Comparison of ENCODE assay signal across 14 cellular contexts in the genomic region with DNA sequence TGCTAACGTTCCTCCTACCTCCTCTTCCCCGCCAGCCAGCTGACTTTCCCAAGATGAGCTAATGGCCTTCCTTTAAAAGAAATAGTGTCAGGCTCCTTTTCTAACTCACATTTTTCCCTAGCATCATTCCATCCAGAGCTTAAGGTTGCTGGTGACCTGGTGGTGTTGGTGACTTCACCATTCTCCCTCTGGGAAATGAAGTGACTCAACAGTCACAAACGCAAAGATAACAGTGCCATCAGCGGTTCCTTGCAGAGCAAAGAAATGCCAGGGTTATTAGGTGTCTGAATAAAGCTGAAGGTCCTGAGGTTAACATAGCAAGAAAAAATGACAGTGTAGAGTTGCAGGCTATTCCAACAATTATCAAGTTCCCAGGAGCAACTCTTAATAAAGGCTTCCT.
DNase-seq lines count a peak whose midpoint lies in the region; ATAC-seq and TF ChIP-seq lines count a peak whose summit lies in the region.
"Had no signal": no experiment of that assay in that cellular context is flagged by ENCODE, and none has a peak within 500 bp of the region (broad histone marks: within the 10 kb centered on the region; RNA-seq: fewer than 3 reads in every experiment).

No MANE protein-coding gene starts in this region.

- peak; percentile 84 for DNase-seq in AG04449 (ENCODE audit: low read depth, low spot score)
- peak; percentile 59 for DNase-seq in HK-2 (ENCODE audit: unreplicated experiment)
- DNase-seq in amniotic epithelial cell (ENCODE audit: low read depth) = peak; percentile 75
- DNase-seq in kidney epithelial cell (ENCODE audit: low read depth) = peak; percentile 63
- DNase-seq in heart right ventricle = no peak
- no peak for DNase-seq in SKM-1 (lab: John Stamatoyannopoulos, UW; ENCODE audit: unreplicated experiment)
- no peak for DNase-seq in hypothalamus (lab: John Stamatoyannopoulos, UW)
- no peak for DNase-seq in KBM-7
- DNase-seq: KG1, NCI-H187 treated with DMSO at 0.1 percent for 48 hours, NCI-H748 treated with DMSO at 0.1 percent for 48 hours, occipital lobe, SIG-M5 had no signal

- no peak for TF ChIP-seq CTCF in AG04449 (IDR thresholded peaks at IDR 0.05; ENCODE audit: insufficient read depth, low read length, missing control alignments)
- no peak for TF ChIP-seq CTCF in kidney epithelial cell (IDR thresholded peaks at IDR 0.05; ENCODE audit: insufficient read depth, low read length, poor library complexity, severe bottlenecking)
- TF ChIP-seq CTCF in heart right ventricle (IDR thresholded peaks at IDR 0.05) = no peak

- 68 to 69% methylated on average over 4 of the region's 4 CpGs for WGBS in heart right ventricle, 2 donors

- peaks cover 0 to 13% (median 5%) of the 10 kb centered on the region in 9 donors for H3K4me1 ChIP-seq in heart right ventricle

- H3K27ac ChIP-seq in heart right ventricle = no peak overlapping the region
- H3K27ac ChIP-seq: VCaP had no signal

- H3K4me3 ChIP-seq in AG04449 (ENCODE audit: low read depth, low read length) = no peak overlapping the region
- no peak overlapping the region for H3K4me3 ChIP-seq in kidney epithelial cell (ENCODE audit: low read depth, low read length)
- no peak overlapping the region for H3K4me3 ChIP-seq in heart right ventricle

- POLR2A ChIA-PET in AG04449 (lab: Yijun Ruan, JAX) = interaction anchor here (0.6 to 1.9 kb wide), 6 partner anchors 9 to 206 kb away, joined by 3 to 7 read pairs (median 4); no protein-coding TSS in a partner anchor

- H3K27me3 ChIP-seq in kidney epithelial cell (ENCODE audit: control insufficient read depth, insufficient read depth, low read length) = no peaks in the 10 kb centered on the region
- no peaks in the 10 kb centered on the region for H3K27me3 ChIP-seq in heart right ventricle

- ATAC-seq in heart right ventricle = no peak

- in situ Hi-C loops in KBM-7 (cut with MboI; ENCODE audit: low pct_unique_long_range_greater_than_20kb, low sequenced_read_pairs) = no loop called here

- intact Hi-C loops in heart right ventricle (cut with DNase I) = no loop called here

- no peaks in the 10 kb centered on the region for H3K36me3 ChIP-seq in kidney epithelial cell (ENCODE audit: control insufficient read depth, insufficient read depth, low read length)
- no peaks in the 10 kb centered on the region for H3K36me3 ChIP-seq in heart right ventricle

- CTCF ChIA-PET in AG04449 (lab: Yijun Ruan, JAX) = interaction anchor here (2.1 to 2.3 kb wide), 2 partner anchors 14 to 206 kb away, joined by 4 to 6 read pairs; no protein-coding TSS in a partner anchor

- peaks cover 0 to 3% (median 0%) of the 10 kb centered on the region in 11 donors for H3K9me3 ChIP-seq in heart right ventricle

Comparison
In these comparisons a context has a peak if more than half of its experiments do, and no peak if none do; other contexts are left out.
1. DNase-seq: peak in AG04449 (single experiment), HK-2 (single experiment), amniotic epithelial cell (single experiment) and kidney epithelial cell (single experiment); none in heart right ventricle (0 of 2), SKM-1 (single experiment), hypothalamus (0 of 51) and KBM-7 (single experiment).